24 cellular contexts compared by ENCODE assay signal in genomic region chr19:38204096-38204495, GRCh38. TPM values are rescaled to one million over a fixed set of nuclear protein-coding genes. Genes with fewer than 3 reads are reported as not detected.
DNase-seq lines count a peak whose midpoint lies in the region; ATAC-seq, FAIRE-seq and TF ChIP-seq lines count a peak whose summit lies in the region.
"Had no signal": no experiment of that assay in that cellular context is flagged by ENCODE, and none has a peak within 500 bp of the region (broad histone marks: within the 10 kb centered on the region; RNA-seq: fewer than 3 reads in every experiment).

No MANE protein-coding gene starts in this region.

- H3K4me3 ChIP-seq in right atrium auricular region: no peak overlapping the region
- H3K4me3 ChIP-seq: sigmoid colon had no signal

- H3K36me3 Mint-ChIP-seq in activated CD8-positive, alpha-beta T cell treated with anti-CD3 and anti-CD28 coated beads for 36 hours (ENCODE audit: low read depth): peaks cover 2% of the 10 kb centered on the region

- POLR2A ChIA-PET in RWPE1 (lab: Yijun Ruan, JAX; ENCODE audit: low non-redundant PET): no interaction called here
- POLR2A ChIA-PET in activated CD8-positive, alpha-beta T cell treated with anti-CD3 and anti-CD28 coated beads for 36 hours (lab: Charles Lee): no interaction called here

- CTCF ChIA-PET in RWPE1 (lab: Yijun Ruan, JAX): no interaction called here
- CTCF ChIA-PET in activated CD8-positive, alpha-beta T cell treated with anti-CD3 and anti-CD28 coated beads for 36 hours (lab: Charles Lee): no interaction called here

- H3K4me1 Mint-ChIP-seq in activated CD8-positive, alpha-beta T cell treated with anti-CD3 and anti-CD28 coated beads for 36 hours (ENCODE audit: low read depth): no peaks in the 10 kb centered on the region
- H3K4me1 Mint-ChIP-seq: activated naive CD8-positive, alpha-beta T cell treated with anti-CD3 and anti-CD28 coated beads, Interleukin-2, amount 50 U/mL, for 24 hours had no signal

- intact Hi-C loops in Right ventricle myocardium superior (cut with DNase I): no loop called here
- intact Hi-C loops in activated CD8-positive, alpha-beta T cell treated with anti-CD3 and anti-CD28 coated beads for 36 hours (cut with micrococcal nuclease): no loop called here

- TF ChIP-seq CTCF in right atrium auricular region (IDR thresholded peaks at IDR 0.05) (no peak), RWPE1 (conservative IDR thresholded peaks at IDR 0.05; ENCODE audit: low read depth) (no peak)
- no peak for TF ChIP-seq CTCF in activated CD8-positive, alpha-beta T cell treated with anti-CD3 and anti-CD28 coated beads for 36 hours (IDR thresholded peaks at IDR 0.05)

- no peak overlapping the region for H3K4me3 Mint-ChIP-seq in activated CD8-positive, alpha-beta T cell treated with anti-CD3 and anti-CD28 coated beads for 36 hours
- H3K4me3 Mint-ChIP-seq: activated naive CD8-positive, alpha-beta T cell treated with anti-CD3 and anti-CD28 coated beads, Interleukin-2, amount 50 U/mL, for 24 hours; nephron had no signal

- no peak overlapping the region for H3K27ac Mint-ChIP-seq in activated CD8-positive, alpha-beta T cell treated with anti-CD3 and anti-CD28 coated beads for 36 hours
- H3K27ac Mint-ChIP-seq: activated naive CD8-positive, alpha-beta T cell treated with anti-CD3 and anti-CD28 coated beads, Interleukin-2, amount 50 U/mL, for 24 hours; nephron had no signal

- no peaks in the 10 kb centered on the region for H3K9me3 Mint-ChIP-seq in activated CD8-positive, alpha-beta T cell treated with anti-CD3 and anti-CD28 coated beads for 36 hours
- H3K9me3 Mint-ChIP-seq: activated naive CD8-positive, alpha-beta T cell treated with anti-CD3 and anti-CD28 coated beads, Interleukin-2, amount 50 U/mL, for 24 hours; nephron had no signal

- DNase-seq in Right ventricle myocardium superior: no peak
- no peak for DNase-seq in right atrium auricular region (ENCODE audit: low spot score)
- peak; percentile 85 for DNase-seq in NCI-H2227 treated with DMSO at 0.1 percent for 48 hours (lab: John Stamatoyannopoulos, UW)
- no peak for DNase-seq in RWPE1 (ENCODE audit: low spot score)
- DNase-seq in activated CD8-positive, alpha-beta T cell treated with anti-CD3 and anti-CD28 coated beads for 36 hours: no peak
- no peak for DNase-seq in stimulated activated CD4-positive, alpha-beta T cell treated with anti-CD3 and anti-CD28 coated beads, Interleukin-2, amount 100 ng/mL, for 48 hours
- DNase-seq in GM19239 (ENCODE audit: insufficient read length, low spot score): no peak
- no peak for DNase-seq in HuH-7.5 (ENCODE audit: low spot score)
- DNase-seq: activated effector memory CD4-positive, alpha-beta T cell treated with Interleukin-2 at 50 U/mL for 16 hours; activated naive CD8-positive, alpha-beta T cell treated with anti-CD3 and anti-CD28 coated beads, Interleukin-2, amount 50 U/mL, for 24 hours; effector CD8-positive, alpha-beta T cell; foreskin melanocyte; KG1; left ventricle myocardium superior; midbrain; NCI-H226; sigmoid colon; WERI-Rb-1 had no signal

- peaks cover 27% of the 10 kb centered on the region for H3K36me3 ChIP-seq in right atrium auricular region

- no peaks in the 10 kb centered on the region for H3K9me3 ChIP-seq in right atrium auricular region
- H3K9me3 ChIP-seq: sigmoid colon had no signal

- ATAC-seq in Right ventricle myocardium superior (ENCODE audit: poor library complexity): peak; percentile 43
- ATAC-seq in activated CD8-positive, alpha-beta T cell treated with anti-CD3 and anti-CD28 coated beads for 36 hours: no peak
- ATAC-seq: activated naive CD8-positive, alpha-beta T cell treated with anti-CD3 and anti-CD28 coated beads, Interleukin-2, amount 50 U/mL, for 24 hours; HCT116; left ventricle myocardium superior had no signal

- H3K4me1 ChIP-seq in right atrium auricular region: peaks cover 0 to 4% of the 10 kb centered on the region in 2 donors

- FAIRE-seq in GM19239 (lab: Jason Lieb, UNC): no peak
- FAIRE-seq: GM12891 had no signal

- no peaks in the 10 kb centered on the region for H3K27me3 ChIP-seq in right atrium auricular region

- H3K27ac ChIP-seq in right atrium auricular region (no peak overlapping the region), RWPE1 (peak overlapping the region; percentile 54)
- H3K27ac ChIP-seq: C4-2B, sigmoid colon, WERI-Rb-1 had no signal

- H3K27me3 Mint-ChIP-seq in activated CD8-positive, alpha-beta T cell treated with anti-CD3 and anti-CD28 coated beads for 36 hours: peaks cover 6% of the 10 kb centered on the region

RNA-seq across cellular contexts. Expression of gene DPF1, which starts 19.9 kb away (rescaled TPM):
- total RNA-seq in Right ventricle myocardium superior (not detected), right atrium auricular region (not detected)
- total RNA-seq in activated CD8-positive, alpha-beta T cell treated with anti-CD3 and anti-CD28 coated beads for 36 hours: 1 to 10 TPM in 1 of 2 experiments, under 1 TPM in 1; 0.47 to 1.0 TPM
- total RNA-seq: sigmoid colon, subcutaneous adipose tissue had no signal

RNA-seq across cellular contexts. Expression of gene PPP1R14A, which starts 52.1 kb away (rescaled TPM):
- 31.1 TPM for total RNA-seq in Right ventricle myocardium superior
- total RNA-seq in right atrium auricular region: 10 to 100 TPM; 28.0 to 30.0 TPM
- 1 to 10 TPM in 1 of 2 experiments, under 1 TPM in 1; 0.60 to 1.5 TPM for total RNA-seq in activated CD8-positive, alpha-beta T cell treated with anti-CD3 and anti-CD28 coated beads for 36 hours
- total RNA-seq: HT-29 had no signal

Comparison
In these comparisons a context has a peak if more than half of its experiments do, and no peak if none do; other contexts are left out.
1. RNA of gene PPP1R14A, which starts 52.1 kb away (total RNA-seq): 31.1 TPM in Right ventricle myocardium superior (single experiment) and 28.0 to 30.0 TPM in right atrium auricular region; 0.60 to 1.5 TPM in activated CD8-positive, alpha-beta T cell treated with anti-CD3 and anti-CD28 coated beads for 36 hours; every median in the first group is over 10 times any median in the second.